In the genomic region with DNA sequence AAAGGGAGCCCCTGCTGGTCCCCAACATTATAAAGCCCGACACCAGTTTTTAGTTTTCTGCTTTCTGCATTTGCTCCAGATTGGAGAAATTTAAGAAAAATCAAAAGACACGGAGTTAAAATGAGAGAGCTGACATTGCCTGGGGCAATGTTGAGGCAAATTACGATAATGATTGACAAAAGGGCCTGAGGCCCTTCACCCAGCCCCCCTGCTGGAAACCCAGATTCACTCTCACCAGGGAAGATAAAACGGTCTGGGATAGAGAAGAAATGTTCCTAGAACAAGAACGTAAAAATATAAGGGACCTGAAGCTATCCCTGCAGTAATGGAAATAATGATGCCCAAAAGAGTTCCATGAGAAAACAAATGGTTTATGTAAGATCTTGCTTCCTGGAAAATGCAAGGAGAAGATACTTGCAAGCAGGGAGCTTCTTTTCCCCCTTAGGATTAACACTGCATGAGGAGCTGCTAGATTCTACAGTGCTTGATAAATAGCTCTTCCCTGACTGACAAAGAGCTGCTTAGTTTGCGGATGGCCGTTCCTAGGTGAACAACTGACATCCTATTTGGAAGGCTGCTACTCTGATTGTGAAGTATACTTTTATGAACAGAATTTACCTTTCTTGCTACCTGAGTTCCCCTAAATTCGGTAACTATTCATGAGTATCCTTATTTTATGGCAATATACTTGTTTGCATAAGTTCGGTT, we compare ENCODE assay signal across 23 cellular contexts. TPM values are rescaled to one million over a fixed set of nuclear protein-coding genes. Genes with fewer than 3 reads are reported as not detected.
DNase-seq lines count a peak whose midpoint lies in the region; ATAC-seq and TF ChIP-seq lines count a peak whose summit lies in the region.
"Had no signal": no experiment of that assay in that cellular context is flagged by ENCODE, and none has a peak within 500 bp of the region (broad histone marks: within the 10 kb centered on the region; RNA-seq: fewer than 3 reads in every experiment).

No MANE protein-coding gene starts in this region.

- no peak overlapping the region for H4K91ac ChIP-seq in trophoblast cell (ENCODE audit: low read depth, low read length)

- H3K4me1 ChIP-seq in HUES64 (ENCODE audit: insufficient read depth, low read length) (peaks cover 19% of the 10 kb centered on the region), ectodermal cell (ENCODE audit: control insufficient read depth, insufficient read depth, low read length) (peaks cover 7% of the 10 kb centered on the region), neural progenitor cell (peaks cover 27% of the 10 kb centered on the region), trophoblast cell (ENCODE audit: control insufficient read depth in 1 of 2, insufficient read depth in 2 of 2, low read length in 2 of 2) (no peaks in the 10 kb centered on the region)

- peaks cover 24% of the 10 kb centered on the region for H3F3A ChIP-seq in neural progenitor cell (ENCODE audit: low read depth)

- no peak overlapping the region for H2BK5ac ChIP-seq in trophoblast cell (ENCODE audit: low read depth, low read length, poor library complexity)

- WGBS in HUES64: 37% methylated on average over 9 of the region's 9 CpGs
- WGBS in ectodermal cell, 2 experiments: 25 to 27% methylated on average over 9 of the region's 9 CpGs
- no CpG with 5 or more reads among the region's 9 CpGs for WGBS in trophoblast cell (ENCODE audit: extremely low coverage, insufficient coverage, insufficient read length)

- H3K27me3 Mint-ChIP-seq in neural progenitor cell (ENCODE audit: insufficient read depth, low read depth) (peaks cover 5% of the 10 kb centered on the region), immature natural killer cell (ENCODE audit: low read depth in 3 of 3) (peaks cover 0 to 7% (median 0%) of the 10 kb centered on the region in 3 donors), T-cell (peaks cover 1 to 5% of the 10 kb centered on the region in 2 donors)
- H3K27me3 Mint-ChIP-seq: B cell had no signal

- no peak overlapping the region for H4K12ac ChIP-seq in trophoblast cell (ENCODE audit: low read depth, low read length)

- no peak overlapping the region for H2AK5ac ChIP-seq in trophoblast cell (ENCODE audit: low read length)

- H3K14ac ChIP-seq in trophoblast cell (ENCODE audit: low read length): no peak overlapping the region

- H3K4me2 ChIP-seq in neural progenitor cell (peak overlapping the region; percentile 65), trophoblast cell (ENCODE audit: low read length) (no peak overlapping the region)

- H3K9me3 ChIP-seq in HUES64 (ENCODE audit: insufficient read depth, low read depth, low read length) (no peaks in the 10 kb centered on the region), ectodermal cell (ENCODE audit: control insufficient read depth, low read length) (no peaks in the 10 kb centered on the region), neural progenitor cell (ENCODE audit: low read depth) (no peaks in the 10 kb centered on the region), trophoblast cell (ENCODE audit: insufficient read depth, low read depth, low read length) (no peaks in the 10 kb centered on the region)

- H3K4me3 ChIP-seq in HUES64 (ENCODE audit: low read length) (no peak overlapping the region), ectodermal cell (ENCODE audit: insufficient read depth, low read depth, low read length) (no peak overlapping the region), neural progenitor cell (peak overlapping the region; percentile 24), trophoblast cell (ENCODE audit: low read depth, low read length) (no peak overlapping the region)

- no peak overlapping the region for H3K4ac ChIP-seq in trophoblast cell (ENCODE audit: low read depth, low read length)

- H3K9ac ChIP-seq in HUES64 (ENCODE audit: low read depth, low read length) (no peak overlapping the region), neural progenitor cell (no peak overlapping the region), trophoblast cell (ENCODE audit: low read length) (no peak overlapping the region)

- H3K27me3 ChIP-seq in HUES64 (ENCODE audit: insufficient read depth, low read length) (no peaks in the 10 kb centered on the region), ectodermal cell (ENCODE audit: control insufficient read depth, insufficient read depth, low read length, poor library complexity, severe bottlenecking) (no peaks in the 10 kb centered on the region), neural progenitor cell (no peaks in the 10 kb centered on the region), trophoblast cell (ENCODE audit: insufficient read depth, low read length) (no peaks in the 10 kb centered on the region)

- H3K4me3 Mint-ChIP-seq in neural progenitor cell (no peak overlapping the region), immature natural killer cell (no peak overlapping the region), T-cell (no peak overlapping the region)
- H3K4me3 Mint-ChIP-seq: B cell; CD8-positive, alpha-beta T cell had no signal

- peak overlapping the region; percentile 16; the same call in 1 of the 2 replicates for H3K27ac ChIP-seq in HUES64 (ENCODE audit: low read depth, low read length)
- H3K27ac ChIP-seq in ectodermal cell (ENCODE audit: insufficient read depth, low read depth, low read length, poor library complexity, severe bottlenecking): peak overlapping the region; percentile 52
- H3K27ac ChIP-seq in neural progenitor cell: peak overlapping the region; percentile 24
- H3K27ac ChIP-seq in trophoblast cell (ENCODE audit: low read depth, low read length): no peak overlapping the region
- H3K27ac ChIP-seq: C4-2B, RWPE1 had no signal

- H2BK120ac ChIP-seq in trophoblast cell (ENCODE audit: insufficient read depth, low read length, poor library complexity): no peak overlapping the region

- H3K23ac ChIP-seq in trophoblast cell (ENCODE audit: low read length): no peak overlapping the region

- H2AFZ ChIP-seq in neural progenitor cell (replicated peaks) (peak overlapping the region; percentile 92), trophoblast cell (ENCODE audit: insufficient read depth, low read length, poor library complexity) (no peak overlapping the region)

- no peak overlapping the region for H3K27ac Mint-ChIP-seq in neural progenitor cell
- no peak overlapping the region for H3K27ac Mint-ChIP-seq in immature natural killer cell
- H3K27ac Mint-ChIP-seq in T-cell: no peak overlapping the region
- H3K27ac Mint-ChIP-seq: B cell; CD8-positive, alpha-beta T cell had no signal

- H3K4me1 Mint-ChIP-seq in neural progenitor cell (peaks cover 11% of the 10 kb centered on the region), immature natural killer cell (no peaks in the 10 kb centered on the region), T-cell (no peaks in the 10 kb centered on the region)

- H3K36me3 ChIP-seq in HUES64 (ENCODE audit: insufficient read depth, low read length) (no peaks in the 10 kb centered on the region), ectodermal cell (ENCODE audit: control insufficient read depth, insufficient read depth, low read length) (no peaks in the 10 kb centered on the region), neural progenitor cell (no peaks in the 10 kb centered on the region), trophoblast cell (ENCODE audit: control insufficient read depth in 1 of 2, insufficient read depth in 2 of 2, low read length in 2 of 2) (no peaks in the 10 kb centered on the region)

- H3K36me3 Mint-ChIP-seq in neural progenitor cell: no peaks in the 10 kb centered on the region
- H3K36me3 Mint-ChIP-seq in immature natural killer cell: no peaks in the 10 kb centered on the region
- H3K36me3 Mint-ChIP-seq in T-cell: no peaks in the 10 kb centered on the region
- H3K36me3 Mint-ChIP-seq: CD8-positive, alpha-beta T cell had no signal

- no peak overlapping the region for H3K18ac ChIP-seq in trophoblast cell (ENCODE audit: low read length)

- H3K79me2 ChIP-seq in neural progenitor cell (ENCODE audit: low read depth) (no peaks in the 10 kb centered on the region), trophoblast cell (ENCODE audit: control insufficient read depth, insufficient read depth, low read length, poor library complexity) (no peaks in the 10 kb centered on the region)

- DNase-seq in NCI-H2227 treated with DMSO at 0.1 percent for 48 hours (lab: John Stamatoyannopoulos, UW) (peak; percentile 55), neural progenitor cell (ENCODE audit: low spot score) (peak; percentile 44), immature natural killer cell (no peak), T-cell (no peak), trophoblast cell (no peak), SK-N-DZ (ENCODE audit: low spot score) (no peak)
- DNase-seq: CD8-positive, alpha-beta T cell; DND-41; Kasumi-1; NCI-H1105 treated with DMSO at 0.1 percent for 48 hours; NCI-H187; NCI-H2081 treated with DMSO at 0.1 percent for 48 hours; NCI-H2171; NCI-H524; NCI-H82; NK-92 treated with Interleukin-12 subunit alpha and Interleukin-12 subunit beta, amount 100 ng/mL, for 24 hours; SHP77 had no signal

- H3K9me3 Mint-ChIP-seq in neural progenitor cell (no peaks in the 10 kb centered on the region), immature natural killer cell (no peaks in the 10 kb centered on the region), T-cell (no peaks in the 10 kb centered on the region)

- H3K79me1 ChIP-seq in trophoblast cell (ENCODE audit: low read length): no peaks in the 10 kb centered on the region

- POLR2A ChIA-PET in T-cell (lab: Charles Lee): no interaction called here

- TF ChIP-seq CTCF in neural progenitor cell (IDR thresholded peaks at IDR 0.05): peak; percentile 23

- no peak for ATAC-seq in T-cell (replicated peaks in 1 of 4)
- ATAC-seq: CD8-positive, alpha-beta T cell; Panc1 had no signal

- CTCF ChIA-PET in T-cell (lab: Charles Lee): no interaction called here

- no peaks in the 10 kb centered on the region for H4K20me1 ChIP-seq in neural progenitor cell (ENCODE audit: low read depth)

- H4K8ac ChIP-seq in trophoblast cell (ENCODE audit: low read depth, low read length): no peak overlapping the region

- no peak overlapping the region for H2BK12ac ChIP-seq in trophoblast cell (ENCODE audit: low read length)

RNA-seq across cellular contexts. Expression of gene GNAZ, which starts 40.6 kb away (rescaled TPM):
- polyA plus RNA-seq in HUES64 (2013, experiment 1 of 2): 6.3 TPM
- polyA plus RNA-seq in HUES64 (2013, experiment 2 of 2): 9.8 TPM
- polyA plus RNA-seq in ectodermal cell (2013, experiment 1 of 4): 31.6 TPM
- polyA plus RNA-seq in ectodermal cell (2013, experiment 2 of 4): 31.1 TPM
- polyA plus RNA-seq in ectodermal cell (2013, experiment 3 of 4): 24.5 TPM
- 24.6 TPM for polyA plus RNA-seq in ectodermal cell (2013, experiment 4 of 4)
- total RNA-seq in neural progenitor cell (ENCODE audit: low replicate concordance) (16.5 and 31.3 TPM in 2 replicates), T-cell (1 to 10 TPM in 4 of 5 donors, under 1 TPM in 1; 0.70 to 1.4 (median 1.3) TPM)
- under 1 TPM in 2 of 3 donors, not detected in 1; 0.50 to 0.96 TPM for polyA plus RNA-seq in immature natural killer cell
- polyA plus RNA-seq in trophoblast cell (2013): 0.89 and 1.0 TPM in 2 replicates
- polyA plus RNA-seq in SK-N-DZ (2014; cell fraction: cytosol; rRNA removed): 21.4 and 22.8 TPM in 2 replicates
- polyA plus RNA-seq in SK-N-DZ (2014; cell fraction: nucleus; rRNA removed): 19.9 and 21.1 TPM in 2 replicates
- total RNA-seq: CD8-positive, alpha-beta T cell had no signal

Comparison
In these comparisons a context has a peak if more than half of its experiments do, and no peak if none do; other contexts are left out.
1. DNase-seq: peak in NCI-H2227 treated with DMSO at 0.1 percent for 48 hours (single experiment) and neural progenitor cell (single experiment); none in immature natural killer cell (0 of 3), T-cell (0 of 34), trophoblast cell (0 of 2) and SK-N-DZ (single experiment).